ENCODE assay signal across 8 cellular contexts in genomic region chr18:51195602-51196115, GRCh38. TPM values are rescaled to one million over a fixed set of nuclear protein-coding genes. Genes with fewer than 3 reads are reported as not detected.
DNase-seq lines count a peak whose midpoint lies in the region; ATAC-seq, FAIRE-seq and TF ChIP-seq lines count a peak whose summit lies in the region.

No MANE protein-coding gene starts in this region.

- TF ChIP-seq CTCF in WERI-Rb-1 (IDR thresholded peaks at IDR 0.05; ENCODE audit: low read depth, low read length), result no peak
- TF ChIP-seq CTCF in H1 (IDR thresholded peaks at IDR 0.05; ENCODE audit: control extremely low read depth in 1 of 3, insufficient read depth in 1 of 3, low read depth in 1 of 3, low read length in 3 of 3), result no peak
- TF ChIP-seq CTCF in upper lobe of left lung (IDR thresholded peaks at IDR 0.05), result no peak

- peak overlapping the region; percentile 83 for H3K4me3 ChIP-seq in ACC112 (ENCODE audit: low read depth, low read length)
- peak overlapping the region; percentile 100 for H3K4me3 ChIP-seq in WERI-Rb-1 (ENCODE audit: low read depth, low read length)
- H3K4me3 ChIP-seq in H1 (ENCODE audit: extremely low read depth in 1 of 4, insufficient read depth in 2 of 4, low read depth in 3 of 4, low read length in 4 of 4), result peak overlapping the region; percentile 97 to 100 (median 99)
- peak overlapping the region; percentile 67 for H3K4me3 ChIP-seq in mucosa of stomach (ENCODE audit: low read length)
- H3K4me3 ChIP-seq in upper lobe of left lung, result peak overlapping the region; percentile 61 to 90 (median 76)

- POLR2A ChIA-PET in H1 (lab: Charles Lee; ENCODE audit: partially characterized antibody), result interaction anchor here (0.6 to 8.0 kb wide), 17 partner anchors 9 to 342 kb away, joined by 3 to 128 read pairs (median 4); no protein-coding TSS in a partner anchor

- H3K14ac ChIP-seq in H1 (ENCODE audit: insufficient read length), result no peak overlapping the region

- H3K4me2 ChIP-seq in H1 (ENCODE audit: insufficient read depth in 1 of 2, low read depth in 2 of 2, low read length in 2 of 2), result peak overlapping the region; percentile 80 to 94

- H2BK5ac ChIP-seq in H1 (ENCODE audit: low read depth, low read length), result peak overlapping the region; percentile 88

- H3K23ac ChIP-seq in H1 (ENCODE audit: insufficient read length), result no peak overlapping the region

- peak overlapping the region; percentile 94; the same call in 1 of the 2 replicates for H2AK5ac ChIP-seq in H1 (ENCODE audit: low read depth, low read length)

- peak; percentile 72 for FAIRE-seq in H1 (lab: Jason Lieb, UNC)

- H3K9ac ChIP-seq in H1 (replicated peaks in 1 of 4; ENCODE audit: extremely low read depth in 1 of 4, low read depth in 3 of 4, low read length in 3 of 4) (peak overlapping the region; percentile 89 to 99 (median 92)), mucosa of stomach (ENCODE audit: low read length) (peak overlapping the region; percentile 87)

- TF ChIP-seq EP300 in H1 (IDR thresholded peaks at IDR 0.05; ENCODE audit: borderline replicate concordance in 1 of 2, low read depth in 2 of 2, low read length in 2 of 2) (no peak), upper lobe of left lung (IDR thresholded peaks at IDR 0.05) (no peak)

- no peak overlapping the region for H3K4ac ChIP-seq in H1 (replicated peaks; ENCODE audit: insufficient read length, low read depth, low read length)

- H3K4me1 ChIP-seq in ACC112 (ENCODE audit: control insufficient read depth, insufficient read depth, low read length, unreplicated experiment), result peaks cover 37% of the 10 kb centered on the region
- peaks cover 0 to 11% (median 7%) of the 10 kb centered on the region in 4 experiments; a peak in 4 of 7 replicates for H3K4me1 ChIP-seq in H1 (replicated peaks in 1 of 4; ENCODE audit: control insufficient read depth in 3 of 4, insufficient read depth in 4 of 4, low read length in 3 of 4)
- no peaks in the 10 kb centered on the region for H3K4me1 ChIP-seq in mucosa of stomach (ENCODE audit: control insufficient read depth, insufficient read depth, low read length)
- H3K4me1 ChIP-seq in upper lobe of left lung, result peaks cover 17 to 52% (median 34%) of the 10 kb centered on the region in 4 donors

- H4K91ac ChIP-seq in H1 (replicated peaks; ENCODE audit: insufficient read length, low read length), result no peak overlapping the region

- no peak overlapping the region for H3K56ac ChIP-seq in H1 (replicated peaks; ENCODE audit: insufficient read length, low read depth, low read length)

- no peaks in the 10 kb centered on the region for H3K27me3 ChIP-seq in ACC112 (ENCODE audit: insufficient read depth, low read length)
- no peaks in the 10 kb centered on the region for H3K27me3 ChIP-seq in WERI-Rb-1 (ENCODE audit: insufficient read depth, low read depth, severe bottlenecking)
- no peaks in the 10 kb centered on the region for H3K27me3 ChIP-seq in H1 (replicated peaks in 1 of 4; ENCODE audit: control insufficient read depth in 3 of 4, extremely low read depth in 1 of 4, insufficient read depth in 3 of 4, low read length in 3 of 4)
- no peaks in the 10 kb centered on the region for H3K27me3 ChIP-seq in mucosa of stomach (ENCODE audit: control insufficient read depth, insufficient read depth, low read length)
- H3K27me3 ChIP-seq in upper lobe of left lung, result no peaks in the 10 kb centered on the region

- peak overlapping the region; percentile 20 for H4K5ac ChIP-seq in H1 (ENCODE audit: insufficient read length, low read depth, low read length)

- CTCF ChIA-PET in H1 (lab: Charles Lee; ENCODE audit: partially characterized antibody), result interaction anchor here (1.1 to 2.1 kb wide), 5 partner anchors 10 to 452 kb away, joined by 3 to 11 read pairs (median 5); no protein-coding TSS in a partner anchor

- peak overlapping the region; percentile 35 for H2AFZ ChIP-seq in ACC112 (ENCODE audit: low read length, unreplicated experiment)
- H2AFZ ChIP-seq in H1 (ENCODE audit: low read length), result no peak overlapping the region

- no peak for TF ChIP-seq RAD21 in H1 (IDR thresholded peaks at IDR 0.05 in 1 of 2, conservative IDR thresholded peaks at IDR 0.05 in 1 of 2; ENCODE audit: low read depth in 2 of 2, low read length in 2 of 2)

- peaks cover 13 to 26% of the 10 kb centered on the region in 2 experiments for H4K20me1 ChIP-seq in H1 (replicated peaks in 1 of 2; ENCODE audit: control insufficient read depth in 1 of 2, insufficient read depth in 2 of 2, low read length in 2 of 2)

- H3K18ac ChIP-seq in H1 (ENCODE audit: extremely low read depth, low read length), result peak overlapping the region; percentile 91

- H3K23me2 ChIP-seq in H1 (ENCODE audit: low read depth, low read length), result peaks cover 2% of the 10 kb centered on the region

- no peak overlapping the region for H2BK120ac ChIP-seq in H1 (replicated peaks; ENCODE audit: low read depth, low read length)

- DNase-seq in NCI-H2171 treated with DMSO at 0.1 percent for 48 hours (lab: John Stamatoyannopoulos, UW), result peak; percentile 89
- peak; percentile 49 for DNase-seq in WERI-Rb-1
- DNase-seq in H1 (ENCODE audit: low read depth in 1 of 2, low spot score in 2 of 2), result peak in 1 of 2 experiments; percentile 48
- DNase-seq in upper lobe of left lung, result peak in 1 of 2 donors; percentile 25
- no peak for DNase-seq in middle frontal gyrus (ENCODE audit: extremely low spot score, low spot score)

- ATAC-seq in GM21717 (IDR thresholded peaks at IDR 0.05; ENCODE audit: unreplicated experiment) (peak; percentile 10), upper lobe of left lung (ENCODE audit: low FRiP score in 2 of 2) (no peak)

- H2BK12ac ChIP-seq in H1 (ENCODE audit: low read depth, low read length), result peak overlapping the region; percentile 68

- H3K27ac ChIP-seq in ACC112 (ENCODE audit: low read depth, low read length) (peak overlapping the region; percentile 25; the same call in 1 of the 2 replicates), WERI-Rb-1 (peak overlapping the region; percentile 83), H1 (ENCODE audit: low read depth, low read length) (peak overlapping the region; percentile 82), upper lobe of left lung (peak overlapping the region; percentile 96 to 99 (median 98))

- H4K8ac ChIP-seq in H1 (ENCODE audit: extremely low read depth, insufficient read depth, low read length), result no peak overlapping the region; the same call in 1 of the 2 replicates

- no peaks in the 10 kb centered on the region for H3K9me3 ChIP-seq in WERI-Rb-1 (ENCODE audit: severe bottlenecking)
- H3K9me3 ChIP-seq in H1 (ENCODE audit: insufficient read depth in 2 of 2, low read depth in 1 of 2, low read length in 1 of 2), result no peaks in the 10 kb centered on the region
- no peaks in the 10 kb centered on the region for H3K9me3 ChIP-seq in mucosa of stomach (ENCODE audit: control insufficient read depth, low read length)
- H3K9me3 ChIP-seq in upper lobe of left lung, result no peaks in the 10 kb centered on the region

- H2BK15ac ChIP-seq in H1 (ENCODE audit: low read length), result peak overlapping the region; percentile 73; the same call in 1 of the 2 replicates

- no peaks in the 10 kb centered on the region; the same call in 1 of the 2 replicates for H3K79me1 ChIP-seq in H1 (ENCODE audit: low read depth, low read length)

- H3K79me2 ChIP-seq in ACC112 (ENCODE audit: control insufficient read depth, insufficient read depth, low read length, unreplicated experiment) (peaks cover 61% of the 10 kb centered on the region), H1 (ENCODE audit: control insufficient read depth in 1 of 2, insufficient read depth in 2 of 2, low read length in 2 of 2) (peaks cover 43 to 63% of the 10 kb centered on the region in 2 experiments)

- TF ChIP-seq POLR2A in H1 (IDR thresholded peaks at IDR 0.05; ENCODE audit: control extremely low read depth in 1 of 2, low read depth in 2 of 2, low read length in 2 of 2) (peak in 1 of 2 experiments; percentile 57; a peak in 1 of 3 replicates), upper lobe of left lung (IDR thresholded peaks at IDR 0.05) (no peak)

- no peak overlapping the region for H2BK20ac ChIP-seq in H1 (ENCODE audit: low read length)

- 1% methylated on average over 10 of the region's 10 CpGs; no CpG with 5 or more reads in 1 of the 2 experiments for WGBS in H1 (ENCODE audit: extremely low coverage in 1 of 2, insufficient coverage in 1 of 2, insufficient read length in 1 of 2, insufficient replicate concordance in 2 of 2, low coverage in 1 of 2, low lambda C conversion rate in 2 of 2, missing lambda C conversion rate in 1 of 2), 2 experiments
- WGBS in upper lobe of left lung, 2 donors, result 0% methylated on average over 10 of the region's 10 CpGs

- H3K36me3 ChIP-seq in ACC112 (ENCODE audit: insufficient read depth, low read length) (no peaks in the 10 kb centered on the region), WERI-Rb-1 (peaks cover 45% of the 10 kb centered on the region), H1 (ENCODE audit: control insufficient read depth in 2 of 4, insufficient read depth in 4 of 4, low read length in 3 of 4) (peaks cover 0 to 8% (median 0%) of the 10 kb centered on the region in 4 experiments; a peak in 3 of 8 replicates), mucosa of stomach (ENCODE audit: control insufficient read depth, insufficient read depth, low read length) (no peaks in the 10 kb centered on the region), upper lobe of left lung (no peaks in the 10 kb centered on the region)

TF ChIP-seq in H1, 55 proteins besides CTCF, POLR2A, EP300 and RAD21 (continues in another document):
- TF ChIP-seq TBP (IDR thresholded peaks at IDR 0.05; ENCODE audit: low read depth, low read length) (peak; percentile 31; the same call in 1 of the 2 replicates), SP1 (IDR thresholded peaks at IDR 0.05; ENCODE audit: low read depth, low read length) (0 out of 2 replicates have a peak, but pooled peaks have one; percentile 50), SIRT6 (IDR thresholded peaks at IDR 0.05; ENCODE audit: low read length) (no peak), EZH2 (IDR thresholded peaks at IDR 0.05; ENCODE audit: low read depth, low read length, severe bottlenecking) (no peak), RXRA (IDR thresholded peaks at IDR 0.05; ENCODE audit: insufficient read depth, low read depth, low read length) (no peak), SAP30 (IDR thresholded peaks at IDR 0.05; ENCODE audit: insufficient read depth, insufficient replicate concordance, low read length) (peak; percentile 77), BACH1 (IDR thresholded peaks at IDR 0.05; ENCODE audit: low read length) (no peak), MAFK (IDR thresholded peaks at IDR 0.05; ENCODE audit: low read depth, low read length) (no peak), KDM5A (IDR thresholded peaks at IDR 0.05; ENCODE audit: low read length) (no peak)

RNA-seq across cellular contexts. Expression of gene MEX3C, which starts 1.8 kb away (rescaled TPM):
- 102 and 103 TPM in 2 replicates for total RNA-seq in H1 (2021; fragmentation: NEBNext Ultra II Directional; extraction: Animal tissue kit (Norgen Biotek cat#: 25700))
- 29.6 and 48.2 TPM in 2 replicates for polyA plus RNA-seq in H1 (2011; rRNA removed)
- 41.2 TPM for polyA plus RNA-seq in H1 (2011; cell fraction: cytosol; rRNA removed)
- 35.2 TPM for polyA plus RNA-seq in H1 (2011; cell fraction: nucleus; rRNA removed)
- polyA plus RNA-seq in H1 (2012, experiment 1 of 2), result 58.7 to 93.5 TPM (median 74.0 TPM) in 4 replicates
- 16.6 TPM for polyA plus RNA-seq in H1 (2012, experiment 2 of 2)
- 58.2 TPM for polyA plus RNA-seq in H1 (2013, experiment 1 of 2)
- 66.2 TPM for polyA plus RNA-seq in H1 (2013, experiment 2 of 2)
- 117 and 118 TPM in 2 replicates for polyA minus RNA-seq in H1 (2011; rRNA and poly(A)+ RNA removed)
- polyA minus RNA-seq in H1 (2011; cell fraction: cytosol; rRNA and poly(A)+ RNA removed), result 44.5 TPM
- polyA minus RNA-seq in H1 (2011; cell fraction: nucleus; rRNA and poly(A)+ RNA removed), result 91.9 TPM
- total RNA-seq in upper lobe of left lung, result 10 to 100 TPM; 12.2 to 30.7 (median 19.2) TPM

Comparison
In these comparisons a context has a peak if more than half of its experiments do, and no peak if none do; other contexts are left out.
1. H3K27ac ChIP-seq: peak in every context shown above with its lines; median percentile 98 in upper lobe of left lung; 83 in WERI-Rb-1; 82 in H1; 25 in ACC112.